In genomic region chr7:82499546-82499945, GRCh38 we compare ENCODE assay signal across 4 cellular contexts. TPM values are rescaled to one million over a fixed set of nuclear protein-coding genes. Genes with fewer than 3 reads are reported as not detected.
"Had no signal": no experiment of that assay in that cellular context is flagged by ENCODE, and none has a peak within 500 bp of the region (broad histone marks: within the 10 kb centered on the region; RNA-seq: fewer than 3 reads in every experiment).

No MANE protein-coding gene starts in this region.

RNA-seq across cellular contexts. Expression of gene CACNA2D1, which starts 56.0 kb away (rescaled TPM):
- total RNA-seq: naive thymus-derived CD4-positive, alpha-beta T cell; naive thymus-derived CD8-positive, alpha-beta T cell; natural killer cell; natural killer cell treated with Interleukin-12 subunit alpha and Interleukin-12 subunit beta and Interleukin-15 and Interleukin-18, amount 100 ng/mL, for 72 hours had no signal
- polyA plus RNA-seq: naive thymus-derived CD4-positive, alpha-beta T cell; naive thymus-derived CD8-positive, alpha-beta T cell had no signal
